21 cellular contexts compared by ENCODE assay signal in genomic region chr13:92429231-92429630, GRCh38.
"Had no signal": no experiment of that assay in that cellular context is flagged by ENCODE, and none has a peak within 500 bp of the region (broad histone marks: within the 10 kb centered on the region; RNA-seq: fewer than 3 reads in every experiment).

No MANE protein-coding gene starts in this region.

- H3K4me3 ChIP-seq: MG63, SJSA1, SK-N-MC had no signal

- DNase-seq: Karpas-422, KG1, MG63, NCI-H1092, NCI-H1105 treated with DMSO at 0.1 percent for 48 hours, NCI-H1417 treated with DMSO at 0.1 percent for 48 hours, NCI-H146, NCI-H1694 treated with DMSO at 0.1 percent for 48 hours, NCI-H1930, NCI-H2081, NCI-H2171, NCI-H226, NCI-H524, NCI-H526 treated with DMSO at 0.1 percent for 48 hours, NCI-H748 treated with DMSO at 0.1 percent for 48 hours, Right ventricle myocardium superior, RPMI8226, SIG-M5 had no signal

- H3K4me1 ChIP-seq: SJSA1 had no signal

- H3K27me3 ChIP-seq: MG63, SJSA1 had no signal

- H3K27ac ChIP-seq: SJSA1, SK-N-MC had no signal

- FAIRE-seq: RCC 7860 had no signal

- H3K36me3 ChIP-seq: MG63, SJSA1 had no signal

- H3K9me3 ChIP-seq: MG63, SJSA1 had no signal
